ENCODE assay signal across 30 cellular contexts in the genomic region with DNA sequence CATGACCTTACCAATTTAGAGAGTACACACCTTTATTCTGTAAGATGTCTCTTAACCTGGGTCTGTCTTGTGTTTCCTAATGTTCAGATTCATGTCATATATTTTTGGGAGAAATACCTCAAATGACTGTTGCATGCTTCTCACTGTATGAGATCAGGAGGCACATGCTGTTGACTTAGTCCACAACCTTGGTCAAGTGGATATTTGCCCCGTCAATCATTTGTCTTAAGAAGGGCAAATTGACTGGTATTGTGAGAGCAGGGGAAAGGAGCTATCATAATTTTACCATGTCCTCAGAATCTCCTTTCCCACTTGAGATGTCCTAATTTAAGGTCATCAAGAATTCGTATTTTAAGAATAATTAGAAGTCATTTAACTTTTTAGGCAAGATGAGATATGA.
"Had no signal": no experiment of that assay in that cellular context is flagged by ENCODE, and none has a peak within 500 bp of the region (broad histone marks: within the 10 kb centered on the region; RNA-seq: fewer than 3 reads in every experiment).

No MANE protein-coding gene starts in this region.

- H3K4me2 ChIP-seq: hepatocyte, neural progenitor cell had no signal

- H3K27me3 ChIP-seq: hepatocyte, neural progenitor cell, neutrophil, ovary, right atrium auricular region, spleen, suprapubic skin, tibial artery, uterus had no signal

- H3K9ac ChIP-seq: neural progenitor cell had no signal

- H3K9me3 Mint-ChIP-seq: mesothelial cell of epicardium; naive B cell; natural killer cell; nephron progenitor cell; neural progenitor cell; stimulated activated effector memory CD8-positive, alpha-beta T cell treated with anti-CD3 and anti-CD28 coated beads, Interleukin-12 subunit alpha, Interleukin-12 subunit beta, amount 100 ng/mL, for 72 hours; stimulated activated naive CD8-positive, alpha-beta T cell treated with anti-CD3 and anti-CD28 coated beads, Interleukin-15, Interleukin-2, amounts not matched to agents 100 ng/mL and 50 ng/mL, for 24 hours; type B pancreatic cell had no signal

- H3K36me3 ChIP-seq: neural progenitor cell, neutrophil, ovary, thoracic aorta, uterus had no signal

- H3K4me1 ChIP-seq: lower lobe of right lung, neural progenitor cell, right atrium auricular region, suprapubic skin, tibial artery, uterus had no signal

- H3K4me1 Mint-ChIP-seq: nephron progenitor cell, neural progenitor cell had no signal

- H2AFZ ChIP-seq: hepatocyte, neural progenitor cell had no signal

- H3K4me3 Mint-ChIP-seq: mesothelial cell of epicardium; naive B cell; natural killer cell; nephron progenitor cell; neural progenitor cell; stimulated activated effector memory CD8-positive, alpha-beta T cell treated with anti-CD3 and anti-CD28 coated beads, Interleukin-12 subunit alpha, Interleukin-12 subunit beta, amount 100 ng/mL, for 72 hours; stimulated activated naive CD8-positive, alpha-beta T cell treated with anti-CD3 and anti-CD28 coated beads, Interleukin-15, Interleukin-2, amounts not matched to agents 100 ng/mL and 50 ng/mL, for 24 hours; type B pancreatic cell had no signal

- ATAC-seq: left cardiac atrium; left lobe of liver; lower lobe of right lung; natural killer cell; sciatic nerve; stimulated activated effector memory CD8-positive, alpha-beta T cell treated with anti-CD3 and anti-CD28 coated beads, Interleukin-12 subunit alpha, Interleukin-12 subunit beta, amount 100 ng/mL, for 72 hours had no signal

- H3K9me3 ChIP-seq: lower lobe of right lung, neutrophil, ovary, right atrium auricular region, spleen, suprapubic skin, thoracic aorta, tibial artery, uterus had no signal

- H3K4me3 ChIP-seq: hepatocyte, lower lobe of right lung, neural progenitor cell, ovary, right atrium auricular region, skin epidermis, spleen, suprapubic skin, thoracic aorta, tibial artery, uterus had no signal

- H3K27me3 Mint-ChIP-seq: naive B cell; progenitor cell of endocrine pancreas; stimulated activated naive CD8-positive, alpha-beta T cell treated with anti-CD3 and anti-CD28 coated beads, Interleukin-15, Interleukin-2, amounts not matched to agents 100 ng/mL and 50 ng/mL, for 24 hours; type B pancreatic cell had no signal

- H3K27ac ChIP-seq: hepatocyte, lower lobe of right lung, neural progenitor cell, neutrophil, ovary, right atrium auricular region, skin epidermis, spleen, suprapubic skin, thoracic aorta, tibial artery, uterus had no signal

- H3K27ac Mint-ChIP-seq: mesothelial cell of epicardium; natural killer cell; nephron progenitor cell; neural progenitor cell; progenitor cell of endocrine pancreas; stimulated activated effector memory CD8-positive, alpha-beta T cell treated with anti-CD3 and anti-CD28 coated beads, Interleukin-12 subunit alpha, Interleukin-12 subunit beta, amount 100 ng/mL, for 72 hours; stimulated activated naive CD8-positive, alpha-beta T cell treated with anti-CD3 and anti-CD28 coated beads, Interleukin-15, Interleukin-2, amounts not matched to agents 100 ng/mL and 50 ng/mL, for 24 hours; type B pancreatic cell had no signal

- DNase-seq: islet precursor cell; kidney glomerular epithelial cell; left cardiac atrium; lower lobe of right lung; mammary epithelial cell; mesendoderm; naive B cell; natural killer cell; nephron progenitor cell; occipital lobe; ovary; spleen; stimulated activated CD4-positive, alpha-beta T cell treated with anti-CD3 and anti-CD28 coated beads, Interleukin-4, amount 100 ng/mL, for 24 hours; stimulated activated naive CD4-positive, alpha-beta T cell; tibial artery; uterus had no signal
